Comparison of ENCODE assay signal across 11 cellular contexts in the genomic region with DNA sequence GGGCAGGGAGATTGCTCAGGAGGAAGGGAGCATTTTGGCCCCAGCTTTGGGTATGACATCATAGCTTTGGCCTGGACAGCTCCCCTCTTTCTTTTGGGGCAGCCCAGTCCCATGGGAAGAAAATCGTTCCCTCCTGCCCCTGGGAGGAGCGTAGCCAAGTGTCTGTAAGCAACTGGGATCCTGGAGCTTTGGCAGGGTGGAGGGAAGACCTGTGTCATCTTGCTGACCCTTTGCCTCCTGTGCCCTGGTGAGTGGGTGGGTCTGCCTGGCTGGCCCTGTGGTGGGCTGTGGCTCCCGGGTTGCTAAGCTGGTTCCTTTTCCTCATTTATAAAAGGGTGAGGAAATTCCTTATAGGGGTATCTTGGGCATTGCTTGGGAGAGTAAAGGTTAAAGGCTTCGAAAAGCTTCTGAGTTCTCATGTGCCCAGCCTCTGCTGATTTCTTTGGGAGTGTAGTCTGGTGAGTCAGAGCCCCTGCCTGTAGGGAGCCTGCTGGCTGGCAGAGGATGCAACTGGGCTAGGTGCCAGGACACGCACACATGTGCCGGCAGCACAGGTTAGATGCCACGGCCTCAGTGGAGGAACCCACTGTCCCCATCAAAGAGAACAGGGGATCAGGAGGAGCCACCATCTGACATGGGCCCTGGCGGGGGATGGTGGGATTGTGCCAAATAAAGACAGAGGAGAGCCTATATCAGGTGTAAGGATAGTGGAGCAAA.
DNase-seq lines count a peak whose midpoint lies in the region; TF ChIP-seq lines count a peak whose summit lies in the region.
"Had no signal": no experiment of that assay in that cellular context is flagged by ENCODE, and none has a peak within 500 bp of the region (broad histone marks: within the 10 kb centered on the region; RNA-seq: fewer than 3 reads in every experiment).

No MANE protein-coding gene starts in this region.

- H3K27me3 ChIP-seq in H7 (ENCODE audit: control insufficient read depth, insufficient read depth, low read length): no peaks in the 10 kb centered on the region
- H3K27me3 ChIP-seq: cardiac muscle cell had no signal

- H3K36me3 ChIP-seq in H7 (replicated peaks; ENCODE audit: control insufficient read depth, insufficient read depth, low read length): peaks cover 43% of the 10 kb centered on the region

- no peaks in the 10 kb centered on the region for H3K9me3 Mint-ChIP-seq in type B pancreatic cell

- no peak overlapping the region for H3K4me3 Mint-ChIP-seq in type B pancreatic cell

- DNase-seq in LHCN-M2 (ENCODE audit: low read depth) (peak; percentile 80), cardiac fibroblast (ENCODE audit: low read depth in 2 of 2) (peak; percentile 67 to 75), kidney glomerular epithelial cell (lab: John Stamatoyannopoulos, UW) (peak; percentile 24), type B pancreatic cell (ENCODE audit: extremely low spot score, unreplicated experiment) (no peak), GM13977 (ENCODE audit: low spot score) (no peak), SIG-M5 treated with dmso at 0.1 percent for 504 hours (lab: John Stamatoyannopoulos, UW; ENCODE audit: unreplicated experiment) (no peak), H7 (no peak)
- DNase-seq: activated CD4-positive, alpha-beta T cell treated with anti-CD3 and anti-CD28 coated beads for 1 hour; NK-92 treated with Interleukin-12 subunit alpha and Interleukin-12 subunit beta, amount 100 ng/mL, for 24 hours; stimulated activated CD4-positive, alpha-beta T cell treated with anti-CD3 and anti-CD28 coated beads, Interleukin-4, amount 100 ng/mL, for 1 hour had no signal

- in situ Hi-C loops in GM13977 (cut with MboI; ENCODE audit: low pct_unique_long_range_greater_than_20kb, low sequenced_read_pairs, unreplicated experiment): no loop called here

- peak overlapping the region; percentile 39 for H3K27ac Mint-ChIP-seq in type B pancreatic cell

- peaks cover 10% of the 10 kb centered on the region for H3K36me3 Mint-ChIP-seq in type B pancreatic cell

- TF ChIP-seq CTCF in cardiac fibroblast (IDR thresholded peaks at IDR 0.05; ENCODE audit: low read depth, low read length) (no peak), type B pancreatic cell (conservative IDR thresholded peaks at IDR 0.05) (no peak), GM13977 (IDR thresholded peaks at IDR 0.05; ENCODE audit: extremely low read depth, insufficient read depth, missing control alignments) (no peak)

- H3K4me1 Mint-ChIP-seq in type B pancreatic cell (ENCODE audit: unreplicated experiment): no peaks in the 10 kb centered on the region

- H3K27me3 Mint-ChIP-seq in type B pancreatic cell: no peaks in the 10 kb centered on the region

- H3K4me3 ChIP-seq in cardiac fibroblast (replicated peaks in 1 of 2; ENCODE audit: low read depth in 2 of 2, low read length in 2 of 2): no peak overlapping the region
- no peak overlapping the region for H3K4me3 ChIP-seq in H7 (ENCODE audit: insufficient read depth, low read depth, low read length)
- H3K4me3 ChIP-seq: cardiac muscle cell had no signal

Comparison
In these comparisons a context has a peak if more than half of its experiments do, and no peak if none do; other contexts are left out.
1. DNase-seq: peak in LHCN-M2 (single experiment), cardiac fibroblast (2 of 2) and kidney glomerular epithelial cell (single experiment); none in type B pancreatic cell (single experiment), GM13977 (single experiment), SIG-M5 treated with dmso at 0.1 percent for 504 hours (single experiment) and H7 (single experiment).